ENCODE assay signal across 14 cellular contexts in the genomic region with DNA sequence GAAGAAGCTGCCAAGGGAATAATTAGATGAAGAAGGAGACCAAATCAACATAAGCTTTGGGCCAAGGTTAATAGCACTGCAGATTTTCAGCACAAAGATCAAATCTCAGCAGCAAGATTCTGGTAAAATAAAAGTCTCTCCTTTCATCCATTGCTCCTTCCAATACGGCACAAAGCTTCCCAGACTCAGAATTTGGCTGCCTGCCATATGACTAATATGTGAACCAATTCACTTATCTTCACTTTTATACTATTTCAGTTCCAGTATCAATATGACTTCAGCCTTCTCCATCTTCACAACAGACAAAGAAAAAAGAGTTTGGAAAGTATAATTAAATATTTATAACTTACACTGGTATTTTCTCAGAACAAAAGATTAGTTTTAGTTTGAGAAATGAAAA.
DNase-seq lines count a peak whose midpoint lies in the region; ATAC-seq and TF ChIP-seq lines count a peak whose summit lies in the region.
"Had no signal": no experiment of that assay in that cellular context is flagged by ENCODE, and none has a peak within 500 bp of the region (broad histone marks: within the 10 kb centered on the region; RNA-seq: fewer than 3 reads in every experiment).

No MANE protein-coding gene starts in this region.

- H3K4me3 ChIP-seq in brain microvascular endothelial cell (ENCODE audit: low read depth, low read length): no peak overlapping the region
- H3K4me3 ChIP-seq in upper lobe of right lung: no peak overlapping the region
- H3K4me3 ChIP-seq: BLaER1 treated with 17β-estradiol and CSF1 and Interleukin-3, amounts not matched to agents 10 nM and 100 nM had no signal

- peak; percentile 1 for DNase-seq in EH (ENCODE audit: low read depth)
- DNase-seq in M059J (ENCODE audit: low read depth): peak; percentile 5
- DNase-seq in brain microvascular endothelial cell: peak; percentile 57
- DNase-seq in pons (ENCODE audit: low spot score): peak; percentile 7
- no peak for DNase-seq in upper lobe of right lung
- DNase-seq in NCI-H1105 treated with DMSO at 0.1 percent for 48 hours (lab: John Stamatoyannopoulos, UW): no peak
- DNase-seq in hepatic stellate cell (ENCODE audit: low spot score): no peak
- DNase-seq: activated naive CD8-positive, alpha-beta T cell treated with anti-CD3 and anti-CD28 coated beads, Interleukin-2, amount 10 ng/mL, durations not matched to agents 7 days and 5 days; Karpas-422; stimulated activated CD4-positive, alpha-beta T cell treated with anti-CD3 and anti-CD28 coated beads, Interleukin-4, amount 100 ng/mL, for 24 hours; stimulated activated naive CD4-positive, alpha-beta T cell treated with Interleukin-2 at 50 U/mL for 16 hours had no signal

- peak overlapping the region; percentile 65 for H3K27ac ChIP-seq in brain microvascular endothelial cell
- no peak overlapping the region for H3K27ac ChIP-seq in upper lobe of right lung
- H3K27ac ChIP-seq: BLaER1 treated with 17β-estradiol and CSF1 and Interleukin-3, amounts not matched to agents 10 nM and 100 nM; parathyroid adenoma had no signal

- no peaks in the 10 kb centered on the region for H3K9me3 ChIP-seq in upper lobe of right lung

- no peaks in the 10 kb centered on the region for H3K27me3 ChIP-seq in brain microvascular endothelial cell (replicated peaks)
- H3K27me3 ChIP-seq in upper lobe of right lung: no peaks in the 10 kb centered on the region
- H3K27me3 ChIP-seq: BLaER1 treated with 17β-estradiol and CSF1 and Interleukin-3, amounts not matched to agents 10 nM and 100 nM had no signal

- H3K36me3 ChIP-seq in brain microvascular endothelial cell (replicated peaks): no peaks in the 10 kb centered on the region
- no peaks in the 10 kb centered on the region for H3K36me3 ChIP-seq in upper lobe of right lung
- H3K36me3 ChIP-seq: BLaER1 treated with 17β-estradiol and CSF1 and Interleukin-3, amounts not matched to agents 10 nM and 100 nM had no signal

- TF ChIP-seq CTCF in brain microvascular endothelial cell (IDR thresholded peaks at IDR 0.05; ENCODE audit: low read depth, low read length, missing control alignments) (no peak), upper lobe of right lung (IDR thresholded peaks at IDR 0.05) (no peak)

- ATAC-seq in upper lobe of right lung (no peak), GM21786 (IDR thresholded peaks at IDR 0.05; ENCODE audit: unreplicated experiment) (no peak)

- intact Hi-C loops in upper lobe of right lung (cut with DNase I): no loop called here

- in situ Hi-C loops in brain microvascular endothelial cell (cut with HindIII; ENCODE audit: low pct_ligation_motif_present, low sequenced_read_pairs): no loop called here

- H3K4me1 ChIP-seq in upper lobe of right lung: no peaks in the 10 kb centered on the region
- H3K4me1 ChIP-seq: BLaER1 treated with 17β-estradiol and CSF1 and Interleukin-3, amounts not matched to agents 10 nM and 100 nM; parathyroid adenoma had no signal

Comparison
In these comparisons a context has a peak if more than half of its experiments do, and no peak if none do; other contexts are left out.
1. DNase-seq: peak in EH (single experiment), M059J (single experiment), brain microvascular endothelial cell (single experiment) and pons (single experiment); none in upper lobe of right lung (single experiment), NCI-H1105 treated with DMSO at 0.1 percent for 48 hours (single experiment) and hepatic stellate cell (single experiment).